Comparison of ENCODE assay signal across 24 cellular contexts in the genomic region with DNA sequence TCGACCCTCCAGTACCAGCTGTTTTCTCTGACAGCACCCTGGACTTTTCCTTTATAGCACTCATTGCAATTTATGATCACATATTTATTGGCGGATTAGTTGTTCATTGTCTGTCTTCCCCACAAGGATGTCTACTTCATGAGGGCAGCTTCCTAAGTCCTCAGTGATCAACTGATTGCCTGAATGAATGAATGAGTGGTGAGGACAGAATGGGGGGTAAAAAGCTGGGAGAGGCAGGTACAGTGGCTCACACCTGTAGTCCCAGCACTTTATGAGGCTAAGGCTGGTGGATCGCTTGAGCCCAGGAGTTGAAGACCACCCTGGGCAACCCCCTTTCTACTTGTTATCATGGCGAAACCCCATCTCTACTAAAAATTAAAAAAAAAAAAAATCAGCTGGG. TPM values are rescaled to one million over a fixed set of nuclear protein-coding genes. Genes with fewer than 3 reads are reported as not detected.
DNase-seq lines count a peak whose midpoint lies in the region; ATAC-seq, FAIRE-seq and TF ChIP-seq lines count a peak whose summit lies in the region.
"Had no signal": no experiment of that assay in that cellular context is flagged by ENCODE, and none has a peak within 500 bp of the region (broad histone marks: within the 10 kb centered on the region; RNA-seq: fewer than 3 reads in every experiment).

No MANE protein-coding gene starts in this region.

- no peaks in the 10 kb centered on the region for H3K79me2 ChIP-seq in GM12878 (ENCODE audit: control insufficient read depth, insufficient read depth, low read length)

- POLR2A ChIA-PET in activated CD8-positive, alpha-beta T cell treated with anti-CD3 and anti-CD28 coated beads for 36 hours (lab: Charles Lee) = no interaction called here
- POLR2A ChIA-PET in activated CD8-positive, alpha-beta T cell treated with anti-CD3 and anti-CD28 coated beads, Interleukin-2, amount 10 ng/mL, durations not matched to agents 7 days and 5 days (lab: Charles Lee) = no interaction called here
- POLR2A ChIA-PET in GM12878 (lab: Charles Lee) = no interaction called here
- POLR2A ChIA-PET in naive thymus-derived CD8-positive, alpha-beta T cell (lab: Charles Lee) = no interaction called here

- intact Hi-C loops in activated CD8-positive, alpha-beta T cell treated with anti-CD3 and anti-CD28 coated beads for 36 hours (cut with micrococcal nuclease) = no loop called here
- intact Hi-C loops in GM12878 (cut with micrococcal nuclease; ENCODE audit: unreplicated experiment) = no loop called here

- no peak for ATAC-seq in activated CD8-positive, alpha-beta T cell treated with anti-CD3 and anti-CD28 coated beads for 36 hours
- no peak for ATAC-seq in activated CD8-positive, alpha-beta T cell treated with anti-CD3 and anti-CD28 coated beads, Interleukin-2, amount 10 ng/mL, durations not matched to agents 7 days and 5 days
- no peak for ATAC-seq in GM12878
- ATAC-seq in naive thymus-derived CD8-positive, alpha-beta T cell = no peak

- no peak overlapping the region for H2AFZ ChIP-seq in GM12878 (ENCODE audit: control insufficient read depth, low read depth, low read length)

- no peaks in the 10 kb centered on the region for H3K4me1 ChIP-seq in GM12878 (ENCODE audit: control insufficient read depth, insufficient read depth, low read length)
- peaks cover 0 to 71% (median 21%) of the 10 kb centered on the region in 4 donors for H3K4me1 ChIP-seq in tibial nerve

- TF ChIP-seq POLR2A in GM12878 (IDR thresholded peaks at IDR 0.05; ENCODE audit: low read depth, low read length) (no peak), tibial nerve (IDR thresholded peaks at IDR 0.05) (no peak)

- no peak overlapping the region for H3K4me3 Mint-ChIP-seq in activated CD8-positive, alpha-beta T cell treated with anti-CD3 and anti-CD28 coated beads for 36 hours
- H3K4me3 Mint-ChIP-seq in activated CD8-positive, alpha-beta T cell treated with anti-CD3 and anti-CD28 coated beads, Interleukin-2, amount 10 ng/mL, durations not matched to agents 7 days and 5 days = no peak overlapping the region
- peak overlapping the region in 2 of 10 donors; percentile 14 to 16 for H3K4me3 Mint-ChIP-seq in naive thymus-derived CD8-positive, alpha-beta T cell
- no peak overlapping the region for H3K4me3 Mint-ChIP-seq in T-helper 2 cell treated with Interferon-gamma antibody and Interleukin-4, amounts not matched to agents 5 μg/mL and 100 μg/mL, for 36 hours
- H3K4me3 Mint-ChIP-seq: CD4-positive, CD25-positive, alpha-beta regulatory T cell; H9 had no signal

- no peaks in the 10 kb centered on the region for H3K9me3 Mint-ChIP-seq in activated CD8-positive, alpha-beta T cell treated with anti-CD3 and anti-CD28 coated beads for 36 hours
- H3K9me3 Mint-ChIP-seq in activated CD8-positive, alpha-beta T cell treated with anti-CD3 and anti-CD28 coated beads, Interleukin-2, amount 10 ng/mL, durations not matched to agents 7 days and 5 days (ENCODE audit: insufficient read depth) = no peaks in the 10 kb centered on the region
- no peaks in the 10 kb centered on the region for H3K9me3 Mint-ChIP-seq in naive thymus-derived CD8-positive, alpha-beta T cell
- no peaks in the 10 kb centered on the region for H3K9me3 Mint-ChIP-seq in T-helper 2 cell treated with Interferon-gamma antibody and Interleukin-4, amounts not matched to agents 5 μg/mL and 100 μg/mL, for 36 hours
- H3K9me3 Mint-ChIP-seq: CD4-positive, CD25-positive, alpha-beta regulatory T cell; H9 had no signal

- no peaks in the 10 kb centered on the region for H3K36me3 ChIP-seq in GM12878 (ENCODE audit: control insufficient read depth in 2 of 2, insufficient read depth in 2 of 2, low read length in 1 of 2)
- H3K36me3 ChIP-seq in tibial nerve = peaks cover 0 to 28% (median 0%) of the 10 kb centered on the region in 3 donors

- CTCF ChIA-PET in activated CD8-positive, alpha-beta T cell treated with anti-CD3 and anti-CD28 coated beads for 36 hours (lab: Charles Lee) = interaction anchor here (1.1 to 1.5 kb wide), 2 partner anchors 57 to 178 kb away, joined by 3 to 5 read pairs; no protein-coding TSS in a partner anchor
- CTCF ChIA-PET in activated CD8-positive, alpha-beta T cell treated with anti-CD3 and anti-CD28 coated beads, Interleukin-2, amount 10 ng/mL, durations not matched to agents 7 days and 5 days (lab: Charles Lee) = interaction anchor here (0.6 to 1.4 kb wide), 2 partner anchors 20 to 109 kb away, joined by 3 to 4 read pairs; no protein-coding TSS in a partner anchor
- CTCF ChIA-PET in GM12878 (lab: Yijun Ruan, JAX) = interaction anchor here (0.8 to 2.6 kb wide), 5 partner anchors 14 to 57 kb away, joined by 3 to 10 read pairs (median 4); no protein-coding TSS in a partner anchor

- H3K9ac ChIP-seq in GM12878 (ENCODE audit: control insufficient read depth, insufficient read depth, low read length) = no peak overlapping the region
- H3K9ac ChIP-seq: KMS-11 had no signal

- WGBS in GM12878 (ENCODE audit: insufficient coverage, insufficient replicate concordance, low lambda C conversion rate, missing lambda C conversion rate) = 52% methylated on average over 4 of the region's 4 CpGs
- 79 to 84% methylated on average over 4 of the region's 4 CpGs for WGBS in tibial nerve, 2 donors

- H3K4me3 ChIP-seq in GM12878 (no peak overlapping the region), tibial nerve (no peak overlapping the region)

- RAD21 ChIA-PET in GM12878 (lab: Charles Lee; ENCODE audit: unreplicated experiment) = interaction anchor here (0.9 to 1.3 kb wide), 2 partner anchors 56 to 57 kb away, joined by 3 to 4 read pairs; no protein-coding TSS in a partner anchor

- no peaks in the 10 kb centered on the region for H3K9me3 ChIP-seq in GM12878 (replicated peaks; ENCODE audit: control insufficient read depth, insufficient read depth, low read length)
- H3K9me3 ChIP-seq in tibial nerve = no peaks in the 10 kb centered on the region

- in situ Hi-C loops in GM12878 (cut with MboI) = no loop called here

- DNase-seq in activated CD8-positive, alpha-beta T cell treated with anti-CD3 and anti-CD28 coated beads for 36 hours = no peak
- no peak for DNase-seq in activated CD8-positive, alpha-beta T cell treated with anti-CD3 and anti-CD28 coated beads, Interleukin-2, amount 10 ng/mL, durations not matched to agents 7 days and 5 days
- DNase-seq in GM12878 (ENCODE audit: low read depth, low spot score) = no peak
- DNase-seq in naive thymus-derived CD8-positive, alpha-beta T cell = no peak
- no peak for DNase-seq in tibial nerve (ENCODE audit: low spot score in 2 of 2)
- DNase-seq in T-helper 2 cell treated with Interferon-gamma antibody and Interleukin-4, amounts not matched to agents 5 μg/mL and 100 μg/mL, for 36 hours (ENCODE audit: low spot score) = no peak
- no peak for DNase-seq in DMS79 treated with DMSO at 0.1 percent for 48 hours (lab: John Stamatoyannopoulos, UW)
- no peak for DNase-seq in ureter (ENCODE audit: low spot score)
- DNase-seq: AML-193; CD4-positive, CD25-positive, alpha-beta regulatory T cell; DMS153; EL; H9; NCI-H1417 treated with DMSO at 0.1 percent for 48 hours; NCI-H187 treated with DMSO at 0.1 percent for 48 hours; NCI-H345; NCI-H524 treated with DMSO at 0.1 percent for 48 hours; SHP77 treated with DMSO at 0.1 percent for 48 hours had no signal

- peak overlapping the region; percentile 55 for H3K27ac Mint-ChIP-seq in activated CD8-positive, alpha-beta T cell treated with anti-CD3 and anti-CD28 coated beads for 36 hours
- no peak overlapping the region for H3K27ac Mint-ChIP-seq in activated CD8-positive, alpha-beta T cell treated with anti-CD3 and anti-CD28 coated beads, Interleukin-2, amount 10 ng/mL, durations not matched to agents 7 days and 5 days
- H3K27ac Mint-ChIP-seq in naive thymus-derived CD8-positive, alpha-beta T cell = peak overlapping the region in 6 of 10 donors; percentile 8 to 91 (median 58)
- no peak overlapping the region for H3K27ac Mint-ChIP-seq in T-helper 2 cell treated with Interferon-gamma antibody and Interleukin-4, amounts not matched to agents 5 μg/mL and 100 μg/mL, for 36 hours
- H3K27ac Mint-ChIP-seq: H9 had no signal

- no peak for TF ChIP-seq CTCF in activated CD8-positive, alpha-beta T cell treated with anti-CD3 and anti-CD28 coated beads for 36 hours (IDR thresholded peaks at IDR 0.05)
- TF ChIP-seq CTCF in GM12878 (IDR thresholded peaks at IDR 0.05 in 2 of 3, conservative IDR thresholded peaks at IDR 0.05 in 1 of 3; ENCODE audit: control insufficient read depth in 2 of 3, extremely low read depth in 1 of 3, insufficient read depth in 1 of 3, low read depth in 3 of 3, low read length in 3 of 3) (no peak), tibial nerve (IDR thresholded peaks at IDR 0.05) (no peak)

- no peak for FAIRE-seq in GM12878 (lab: Jason Lieb, UNC)
- FAIRE-seq: GM12892, GM18507 had no signal

- SMC1A ChIA-PET in GM12878 (lab: Charles Lee; ENCODE audit: uncharacterized antibody, unreplicated experiment) = interaction anchor here (0.6 to 2.2 kb wide), 3 partner anchors 39 to 593 kb away, joined by 3 to 7 read pairs (median 3); no protein-coding TSS in a partner anchor

- peaks cover 25% of the 10 kb centered on the region for H3K4me1 Mint-ChIP-seq in activated CD8-positive, alpha-beta T cell treated with anti-CD3 and anti-CD28 coated beads for 36 hours (ENCODE audit: low read depth)
- peaks cover 16% of the 10 kb centered on the region for H3K4me1 Mint-ChIP-seq in activated CD8-positive, alpha-beta T cell treated with anti-CD3 and anti-CD28 coated beads, Interleukin-2, amount 10 ng/mL, durations not matched to agents 7 days and 5 days (ENCODE audit: low read depth)
- peaks cover 8 to 47% (median 31%) of the 10 kb centered on the region in 4 donors for H3K4me1 Mint-ChIP-seq in naive thymus-derived CD8-positive, alpha-beta T cell
- H3K4me1 Mint-ChIP-seq in T-helper 2 cell treated with Interferon-gamma antibody and Interleukin-4, amounts not matched to agents 5 μg/mL and 100 μg/mL, for 36 hours (ENCODE audit: low read depth) = no peaks in the 10 kb centered on the region

- H3K4me2 ChIP-seq in GM12878 (ENCODE audit: control insufficient read depth, insufficient read depth) = no peak overlapping the region
- H3K4me2 ChIP-seq: KMS-11 had no signal

- no peak for TF ChIP-seq RAD21 in GM12878 (IDR thresholded peaks at IDR 0.05; ENCODE audit: insufficient read depth, low read depth, low read length)

- H3K36me3 Mint-ChIP-seq in activated CD8-positive, alpha-beta T cell treated with anti-CD3 and anti-CD28 coated beads for 36 hours (ENCODE audit: low read depth) = no peaks in the 10 kb centered on the region
- no peaks in the 10 kb centered on the region for H3K36me3 Mint-ChIP-seq in activated CD8-positive, alpha-beta T cell treated with anti-CD3 and anti-CD28 coated beads, Interleukin-2, amount 10 ng/mL, durations not matched to agents 7 days and 5 days (ENCODE audit: low read depth)
- peaks cover 0 to 2% (median 0%) of the 10 kb centered on the region in 3 donors for H3K36me3 Mint-ChIP-seq in naive thymus-derived CD8-positive, alpha-beta T cell
- no peaks in the 10 kb centered on the region for H3K36me3 Mint-ChIP-seq in T-helper 2 cell treated with Interferon-gamma antibody and Interleukin-4, amounts not matched to agents 5 μg/mL and 100 μg/mL, for 36 hours (ENCODE audit: low read depth)
- H3K36me3 Mint-ChIP-seq: CD4-positive, CD25-positive, alpha-beta regulatory T cell had no signal

- no peak for TF ChIP-seq EP300 in GM12878 (IDR thresholded peaks at IDR 0.05; ENCODE audit: borderline replicate concordance in 1 of 2, control insufficient read depth in 1 of 2, low read depth in 2 of 2, low read length in 2 of 2)
- TF ChIP-seq EP300 in tibial nerve (IDR thresholded peaks at IDR 0.05) = no peak

- no peaks in the 10 kb centered on the region for H3K27me3 Mint-ChIP-seq in activated CD8-positive, alpha-beta T cell treated with anti-CD3 and anti-CD28 coated beads for 36 hours
- no peaks in the 10 kb centered on the region for H3K27me3 Mint-ChIP-seq in activated CD8-positive, alpha-beta T cell treated with anti-CD3 and anti-CD28 coated beads, Interleukin-2, amount 10 ng/mL, durations not matched to agents 7 days and 5 days (ENCODE audit: low read depth)
- no peaks in the 10 kb centered on the region for H3K27me3 Mint-ChIP-seq in naive thymus-derived CD8-positive, alpha-beta T cell
- no peaks in the 10 kb centered on the region for H3K27me3 Mint-ChIP-seq in T-helper 2 cell treated with Interferon-gamma antibody and Interleukin-4, amounts not matched to agents 5 μg/mL and 100 μg/mL, for 36 hours (ENCODE audit: low read depth)
- H3K27me3 Mint-ChIP-seq: CD4-positive, CD25-positive, alpha-beta regulatory T cell had no signal

- H3K27ac ChIP-seq in GM12878 (ENCODE audit: control insufficient read depth, insufficient read depth) = no peak overlapping the region
- peak overlapping the region in 3 of 4 donors; percentile 67 to 97 (median 95) for H3K27ac ChIP-seq in tibial nerve
- H3K27ac ChIP-seq: 22Rv1, KMS-11 had no signal

- H3K27me3 ChIP-seq in GM12878 (replicated peaks in 1 of 2; ENCODE audit: control insufficient read depth in 2 of 2, insufficient read depth in 2 of 2, low read length in 1 of 2) (no peaks in the 10 kb centered on the region; a peak in 1 of 4 replicates), tibial nerve (no peaks in the 10 kb centered on the region)

- no TSS peak for BruUV-seq in GM12878 (replicated peaks; lab: Mats Ljungman, UMichigan)

- H4K20me1 ChIP-seq in GM12878 (ENCODE audit: control insufficient read depth, insufficient read depth) = no peaks in the 10 kb centered on the region

RNA-seq across cellular contexts. Expression of a gene that starts 11.1 kb away (rescaled TPM):
- total RNA-seq in activated CD8-positive, alpha-beta T cell treated with anti-CD3 and anti-CD28 coated beads for 36 hours = not detected
- total RNA-seq in activated CD8-positive, alpha-beta T cell treated with anti-CD3 and anti-CD28 coated beads, Interleukin-2, amount 10 ng/mL, durations not matched to agents 7 days and 5 days = not detected
- total RNA-seq in GM12878 (2013; cell fraction: nucleolus; rRNA removed) = not detected in 2 replicates
- total RNA-seq in GM12878 (2014; rRNA removed) (not detected in 2 replicates), GM12878 (2014; rRNA removed; fragmentation: Illumina TruSeq; extraction: Trizol) (not detected in 2 replicates), GM12878 (2021) (not detected in 2 replicates), tibial nerve (10 to 100 TPM; 59.9 to 94.0 (median 84.2) TPM), ureter (1.0 TPM)
- not detected for polyA plus RNA-seq in GM12878 (2011; ENCODE audit: low read depth)
- polyA plus RNA-seq in GM12878 (2011; rRNA removed) (not detected in 2 replicates), GM12878 (2014; fragmentation: Illumina TruSeq; extraction: Trizol) (not detected in 2 replicates), GM12878 (2014; fragmentation: Nextera tagmentation; extraction: Ambion mirVana) (not detected), GM12878 (2014; rRNA removed) (not detected in 2 replicates), GM12878 (2016; fragmentation: Nextera tagmentation; extraction: Ambion mirVana) (under 1 TPM in 1 of 2 experiments, not detected in 1; 0.05 TPM)
- not detected in 2 replicates for polyA plus RNA-seq in GM12878 (2011; cell fraction: cytosol; rRNA removed)
- polyA plus RNA-seq in GM12878 (2011; cell fraction: nucleus; rRNA removed) = not detected in 2 replicates
- polyA plus RNA-seq in GM12878 (2012) = 0.11 TPM in 1 of 2 replicates, not detected in the other
- not detected in 2 replicates for polyA minus RNA-seq in GM12878 (2011; rRNA and poly(A)+ RNA removed)
- polyA minus RNA-seq in GM12878 (2011; cell fraction: cytosol; rRNA and poly(A)+ RNA removed) = not detected in 2 replicates
- not detected in 2 replicates for polyA minus RNA-seq in GM12878 (2011; cell fraction: nucleus; rRNA and poly(A)+ RNA removed)
- not detected for total RNA-seq in naive thymus-derived CD8-positive, alpha-beta T cell
- not detected for polyA plus RNA-seq in naive thymus-derived CD8-positive, alpha-beta T cell
- total RNA-seq: CD4-positive, CD25-positive, alpha-beta regulatory T cell; HT1080; M059J had no signal
- polyA plus RNA-seq: CD4-positive, CD25-positive, alpha-beta regulatory T cell had no signal

RNA-seq across cellular contexts. Expression of a gene that starts 42.0 kb away (rescaled TPM):
- total RNA-seq in activated CD8-positive, alpha-beta T cell treated with anti-CD3 and anti-CD28 coated beads for 36 hours = 10 to 100 TPM; 82.2 to 85.4 TPM
- total RNA-seq in activated CD8-positive, alpha-beta T cell treated with anti-CD3 and anti-CD28 coated beads, Interleukin-2, amount 10 ng/mL, durations not matched to agents 7 days and 5 days = 10 to 100 TPM; 71.7 to 73.8 TPM
- 33.4 and 34.0 TPM in 2 replicates for total RNA-seq in GM12878 (2013; cell fraction: nucleolus; rRNA removed)
- total RNA-seq in GM12878 (2014; rRNA removed) (71.9 and 93.2 TPM in 2 replicates), GM12878 (2014; rRNA removed; fragmentation: Illumina TruSeq; extraction: Trizol) (70.3 and 78.3 TPM in 2 replicates), GM12878 (2021) (86.8 and 86.9 TPM in 2 replicates), tibial nerve (100 to 1,000 TPM in 3 of 4 donors, 10 to 100 TPM in 1; 54.7 to 181 (median 120) TPM), ureter (49.5 TPM)
- polyA plus RNA-seq in GM12878 (2011; ENCODE audit: low read depth) = 24.3 TPM
- polyA plus RNA-seq in GM12878 (2011; rRNA removed) (67.4 and 90.7 TPM in 2 replicates), GM12878 (2014; fragmentation: Illumina TruSeq; extraction: Trizol) (23.2 and 86.8 TPM in 2 replicates), GM12878 (2014; fragmentation: Nextera tagmentation; extraction: Ambion mirVana) (100 to 1,000 TPM; 109 to 133 TPM), GM12878 (2014; rRNA removed) (165 and 203 TPM in 2 replicates), GM12878 (2016; fragmentation: Nextera tagmentation; extraction: Ambion mirVana) (100 to 1,000 TPM; 209 to 218 TPM)
- polyA plus RNA-seq in GM12878 (2011; cell fraction: cytosol; rRNA removed) = 96.3 and 137 TPM in 2 replicates
- 54.2 and 86.7 TPM in 2 replicates for polyA plus RNA-seq in GM12878 (2011; cell fraction: nucleus; rRNA removed)
- 57.8 and 79.2 TPM in 2 replicates for polyA plus RNA-seq in GM12878 (2012)
- 12.5 and 12.9 TPM in 2 replicates for polyA minus RNA-seq in GM12878 (2011; rRNA and poly(A)+ RNA removed)
- polyA minus RNA-seq in GM12878 (2011; cell fraction: cytosol; rRNA and poly(A)+ RNA removed) = 12.1 and 14.2 TPM in 2 replicates
- polyA minus RNA-seq in GM12878 (2011; cell fraction: nucleus; rRNA and poly(A)+ RNA removed) = 4.1 and 10.6 TPM in 2 replicates
- 10 to 100 TPM; 38.0 to 40.7 TPM for total RNA-seq in naive thymus-derived CD8-positive, alpha-beta T cell
- 100 to 1,000 TPM; 129 to 172 (median 145) TPM for polyA plus RNA-seq in naive thymus-derived CD8-positive, alpha-beta T cell

RNA-seq across cellular contexts. Expression of a gene that starts 42.1 kb away (rescaled TPM):
- not detected for total RNA-seq in activated CD8-positive, alpha-beta T cell treated with anti-CD3 and anti-CD28 coated beads for 36 hours
- not detected for total RNA-seq in activated CD8-positive, alpha-beta T cell treated with anti-CD3 and anti-CD28 coated beads, Interleukin-2, amount 10 ng/mL, durations not matched to agents 7 days and 5 days
- not detected in 2 replicates for total RNA-seq in GM12878 (2013; cell fraction: nucleolus; rRNA removed)
- total RNA-seq in GM12878 (2014; rRNA removed) (0.11 TPM in 1 of 2 replicates, not detected in the other), GM12878 (2014; rRNA removed; fragmentation: Illumina TruSeq; extraction: Trizol) (0.14 TPM in 1 of 2 replicates, not detected in the other), GM12878 (2021) (not detected in 2 replicates), tibial nerve (under 1 TPM in 1 of 4 donors, not detected in 3; 0.21 TPM), ureter (not detected)
- not detected for polyA plus RNA-seq in GM12878 (2011; ENCODE audit: low read depth)
- polyA plus RNA-seq in GM12878 (2011; rRNA removed) (0.10 and 0.17 TPM in 2 replicates), GM12878 (2014; fragmentation: Illumina TruSeq; extraction: Trizol) (0.04 TPM in 1 of 2 replicates, not detected in the other), GM12878 (2014; fragmentation: Nextera tagmentation; extraction: Ambion mirVana) (not detected), GM12878 (2014; rRNA removed) (0.11 TPM in 1 of 2 replicates, not detected in the other), GM12878 (2016; fragmentation: Nextera tagmentation; extraction: Ambion mirVana) (under 1 TPM; 0.11 to 0.38 TPM)
- polyA plus RNA-seq in GM12878 (2011; cell fraction: cytosol; rRNA removed) = 0.06 and 0.10 TPM in 2 replicates
- polyA plus RNA-seq in GM12878 (2011; cell fraction: nucleus; rRNA removed) = 0.07 and 0.21 TPM in 2 replicates
- polyA plus RNA-seq in GM12878 (2012) = 0.18 and 0.24 TPM in 2 replicates
- polyA minus RNA-seq in GM12878 (2011; rRNA and poly(A)+ RNA removed) = not detected in 2 replicates
- polyA minus RNA-seq in GM12878 (2011; cell fraction: cytosol; rRNA and poly(A)+ RNA removed) = not detected in 2 replicates
- polyA minus RNA-seq in GM12878 (2011; cell fraction: nucleus; rRNA and poly(A)+ RNA removed) = 0.24 TPM in 1 of 2 replicates, not detected in the other
- total RNA-seq in naive thymus-derived CD8-positive, alpha-beta T cell = not detected
- not detected for polyA plus RNA-seq in naive thymus-derived CD8-positive, alpha-beta T cell
- total RNA-seq: CD4-positive, CD25-positive, alpha-beta regulatory T cell had no signal
- polyA plus RNA-seq: CD4-positive, CD25-positive, alpha-beta regulatory T cell had no signal

Comparison
In these comparisons a context has a peak if more than half of its experiments do, and no peak if none do; other contexts are left out.
1. H3K27ac Mint-ChIP-seq: peak in activated CD8-positive, alpha-beta T cell treated with anti-CD3 and anti-CD28 coated beads for 36 hours (single experiment) and naive thymus-derived CD8-positive, alpha-beta T cell (6 of 10); none in activated CD8-positive, alpha-beta T cell treated with anti-CD3 and anti-CD28 coated beads, Interleukin-2, amount 10 ng/mL, durations not matched to agents 7 days and 5 days (single experiment) and T-helper 2 cell treated with Interferon-gamma antibody and Interleukin-4, amounts not matched to agents 5 μg/mL and 100 μg/mL, for 36 hours (single experiment).
2. RNA of a gene that starts 11.1 kb away (total RNA-seq): 59.9 to 94.0 TPM in tibial nerve; 1.0 TPM in ureter (single experiment), not detected in activated CD8-positive, alpha-beta T cell treated with anti-CD3 and anti-CD28 coated beads for 36 hours, not detected in activated CD8-positive, alpha-beta T cell treated with anti-CD3 and anti-CD28 coated beads, Interleukin-2, amount 10 ng/mL, durations not matched to agents 7 days and 5 days, not detected in GM12878 and not detected in naive thymus-derived CD8-positive, alpha-beta T cell; every median in the first group is over 10 times any median in the second.